ENCODE assay signal across 1 cellular context in genomic region chr11:65500262-65501004, GRCh38.
TF ChIP-seq lines count a peak whose summit lies in the region.

No MANE protein-coding gene starts in this region.

TF ChIP-seq in K562, 482 proteins besides CTCF, POLR2A, EP300 and RAD21 (continued from another document and continues in another):
- TF ChIP-seq E4F1 (CRISPR knock-in tag; IDR thresholded peaks at IDR 0.05; ENCODE audit: borderline replicate concordance): no peak
- TF ChIP-seq, protein P1, sequence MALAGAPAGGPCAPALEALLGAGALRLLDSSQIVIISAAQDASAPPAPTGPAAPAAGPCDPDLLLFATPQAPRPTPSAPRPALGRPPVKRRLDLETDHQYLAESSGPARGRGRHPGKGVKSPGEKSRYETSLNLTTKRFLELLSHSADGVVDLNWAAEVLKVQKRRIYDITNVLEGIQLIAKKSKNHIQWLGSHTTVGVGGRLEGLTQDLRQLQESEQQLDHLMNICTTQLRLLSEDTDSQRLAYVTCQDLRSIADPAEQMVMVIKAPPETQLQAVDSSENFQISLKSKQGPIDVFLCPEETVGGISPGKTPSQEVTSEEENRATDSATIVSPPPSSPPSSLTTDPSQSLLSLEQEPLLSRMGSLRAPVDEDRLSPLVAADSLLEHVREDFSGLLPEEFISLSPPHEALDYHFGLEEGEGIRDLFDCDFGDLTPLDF (CRISPR knock-in tag; IDR thresholded peaks at IDR 0.05): no peak
- no peak for TF ChIP-seq ZNF3 (CRISPR knock-in tag; IDR thresholded peaks at IDR 0.05)
- peak; percentile 72 for TF ChIP-seq SMAD1 (IDR thresholded peaks at IDR 0.05; ENCODE audit: low read depth, low read length, partially characterized antibody)
- no peak for TF ChIP-seq TCF7L2 (IDR thresholded peaks at IDR 0.05; ENCODE audit: low read depth, low read length)
- peak; percentile 85 for TF ChIP-seq ZNF511 (CRISPR knock-in tag; IDR thresholded peaks at IDR 0.05)
- TF ChIP-seq, protein P2, sequence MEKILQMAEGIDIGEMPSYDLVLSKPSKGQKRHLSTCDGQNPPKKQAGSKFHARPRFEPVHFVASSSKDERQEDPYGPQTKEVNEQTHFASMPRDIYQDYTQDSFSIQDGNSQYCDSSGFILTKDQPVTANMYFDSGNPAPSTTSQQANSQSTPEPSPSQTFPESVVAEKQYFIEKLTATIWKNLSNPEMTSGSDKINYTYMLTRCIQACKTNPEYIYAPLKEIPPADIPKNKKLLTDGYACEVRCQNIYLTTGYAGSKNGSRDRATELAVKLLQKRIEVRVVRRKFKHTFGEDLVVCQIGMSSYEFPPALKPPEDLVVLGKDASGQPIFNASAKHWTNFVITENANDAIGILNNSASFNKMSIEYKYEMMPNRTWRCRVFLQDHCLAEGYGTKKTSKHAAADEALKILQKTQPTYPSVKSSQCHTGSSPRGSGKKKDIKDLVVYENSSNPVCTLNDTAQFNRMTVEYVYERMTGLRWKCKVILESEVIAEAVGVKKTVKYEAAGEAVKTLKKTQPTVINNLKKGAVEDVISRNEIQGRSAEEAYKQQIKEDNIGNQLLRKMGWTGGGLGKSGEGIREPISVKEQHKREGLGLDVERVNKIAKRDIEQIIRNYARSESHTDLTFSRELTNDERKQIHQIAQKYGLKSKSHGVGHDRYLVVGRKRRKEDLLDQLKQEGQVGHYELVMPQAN (IDR thresholded peaks at IDR 0.05; ENCODE audit: borderline replicate concordance): no peak
- TF ChIP-seq ZNF23 (CRISPR knock-in tag; IDR thresholded peaks at IDR 0.05): no peak
- TF ChIP-seq ZEB2 (IDR thresholded peaks at IDR 0.05): no peak
- no peak for TF ChIP-seq ZNF395 (CRISPR knock-in tag; IDR thresholded peaks at IDR 0.05)
- TF ChIP-seq EWSR1 (IDR thresholded peaks at IDR 0.05; ENCODE audit: borderline replicate concordance, low read depth, partially characterized antibody): peak; percentile 81
- TF ChIP-seq GATA2 (CRISPR knock-in tag; IDR thresholded peaks at IDR 0.05): no peak
- TF ChIP-seq DIDO1 (tag; IDR thresholded peaks at IDR 0.05; ENCODE audit: low read depth): no peak
- no peak for TF ChIP-seq ZNF197 (CRISPR knock-in tag; IDR thresholded peaks at IDR 0.05; ENCODE audit: low read depth)
- TF ChIP-seq ERF (CRISPR knock-in tag; IDR thresholded peaks at IDR 0.05): peak; percentile 97
- no peak for TF ChIP-seq NFE2L1 (tag; IDR thresholded peaks at IDR 0.05; ENCODE audit: borderline replicate concordance, low read depth)
- TF ChIP-seq ATF7 (IDR thresholded peaks at IDR 0.05): no peak
- no peak for TF ChIP-seq MCM2 (IDR thresholded peaks at IDR 0.05; ENCODE audit: low read depth)
- TF ChIP-seq, protein P3, sequence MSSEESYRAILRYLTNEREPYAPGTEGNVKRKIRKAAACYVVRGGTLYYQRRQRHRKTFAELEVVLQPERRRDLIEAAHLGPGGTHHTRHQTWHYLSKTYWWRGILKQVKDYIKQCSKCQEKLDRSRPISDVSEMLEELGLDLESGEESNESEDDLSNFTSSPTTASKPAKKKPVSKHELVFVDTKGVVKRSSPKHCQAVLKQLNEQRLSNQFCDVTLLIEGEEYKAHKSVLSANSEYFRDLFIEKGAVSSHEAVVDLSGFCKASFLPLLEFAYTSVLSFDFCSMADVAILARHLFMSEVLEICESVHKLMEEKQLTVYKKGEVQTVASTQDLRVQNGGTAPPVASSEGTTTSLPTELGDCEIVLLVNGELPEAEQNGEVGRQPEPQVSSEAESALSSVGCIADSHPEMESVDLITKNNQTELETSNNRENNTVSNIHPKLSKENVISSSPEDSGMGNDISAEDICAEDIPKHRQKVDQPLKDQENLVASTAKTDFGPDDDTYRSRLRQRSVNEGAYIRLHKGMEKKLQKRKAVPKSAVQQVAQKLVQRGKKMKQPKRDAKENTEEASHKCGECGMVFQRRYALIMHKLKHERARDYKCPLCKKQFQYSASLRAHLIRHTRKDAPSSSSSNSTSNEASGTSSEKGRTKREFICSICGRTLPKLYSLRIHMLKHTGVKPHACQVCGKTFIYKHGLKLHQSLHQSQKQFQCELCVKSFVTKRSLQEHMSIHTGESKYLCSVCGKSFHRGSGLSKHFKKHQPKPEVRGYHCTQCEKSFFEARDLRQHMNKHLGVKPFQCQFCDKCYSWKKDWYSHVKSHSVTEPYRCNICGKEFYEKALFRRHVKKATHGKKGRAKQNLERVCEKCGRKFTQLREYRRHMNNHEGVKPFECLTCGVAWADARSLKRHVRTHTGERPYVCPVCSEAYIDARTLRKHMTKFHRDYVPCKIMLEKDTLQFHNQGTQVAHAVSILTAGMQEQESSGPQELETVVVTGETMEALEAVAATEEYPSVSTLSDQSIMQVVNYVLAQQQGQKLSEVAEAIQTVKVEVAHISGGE (CRISPR knock-in tag; IDR thresholded peaks at IDR 0.05): 0 out of 6 replicates have a peak, but pooled peaks of 1 of the 3 experiments have one; percentile 28
- TF ChIP-seq, protein P4, sequence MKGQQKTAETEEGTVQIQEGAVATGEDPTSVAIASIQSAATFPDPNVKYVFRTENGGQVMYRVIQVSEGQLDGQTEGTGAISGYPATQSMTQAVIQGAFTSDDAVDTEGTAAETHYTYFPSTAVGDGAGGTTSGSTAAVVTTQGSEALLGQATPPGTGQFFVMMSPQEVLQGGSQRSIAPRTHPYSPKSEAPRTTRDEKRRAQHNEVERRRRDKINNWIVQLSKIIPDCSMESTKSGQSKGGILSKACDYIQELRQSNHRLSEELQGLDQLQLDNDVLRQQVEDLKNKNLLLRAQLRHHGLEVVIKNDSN (CRISPR knock-in tag; IDR thresholded peaks at IDR 0.05): no peak
- TF ChIP-seq MBD2 (IDR thresholded peaks at IDR 0.05; ENCODE audit: borderline replicate concordance, low read depth): no peak
- no peak for TF ChIP-seq FOXJ3 (CRISPR knock-in tag; IDR thresholded peaks at IDR 0.05)
- TF ChIP-seq CBX5 (IDR thresholded peaks at IDR 0.05; ENCODE audit: borderline replicate concordance, low read depth): no peak
- TF ChIP-seq PREB (CRISPR knock-in tag; IDR thresholded peaks at IDR 0.05): 0 out of 2 replicates have a peak, but pooled peaks have one; percentile 79
- no peak for TF ChIP-seq IFI16 (CRISPR knock-in tag; IDR thresholded peaks at IDR 0.05)
- no peak for TF ChIP-seq HCFC1 (IDR thresholded peaks at IDR 0.05; ENCODE audit: low read depth, low read length)
- peak; percentile 2 for TF ChIP-seq SP2 (IDR thresholded peaks at IDR 0.05; ENCODE audit: extremely low read depth, low read depth, low read length, poor library complexity, severe bottlenecking)
- TF ChIP-seq DPF2 (IDR thresholded peaks at IDR 0.05): no peak
- peak in 1 of 2 experiments; percentile 41; a peak in 1 of 4 replicates for TF ChIP-seq CSDE1 (IDR thresholded peaks at IDR 0.05)
- TF ChIP-seq PYGO2 (tag; IDR thresholded peaks at IDR 0.05): no peak
- TF ChIP-seq MTF1 (CRISPR knock-in tag; IDR thresholded peaks at IDR 0.05; ENCODE audit: borderline replicate concordance): no peak
- TF ChIP-seq ZNF175 (CRISPR knock-in tag; IDR thresholded peaks at IDR 0.05; ENCODE audit: low read depth): 0 out of 2 replicates have a peak, but pooled peaks have one; percentile 7
- no peak for TF ChIP-seq EGR1 (conservative IDR thresholded peaks at IDR 0.05)
- TF ChIP-seq ZNF121 (CRISPR knock-in tag; conservative IDR thresholded peaks at IDR 0.05): no peak
- no peak for TF ChIP-seq MYBL2 (IDR thresholded peaks at IDR 0.05; ENCODE audit: low read depth)
- no peak for TF ChIP-seq MYBL2 (CRISPR knock-in tag; IDR thresholded peaks at IDR 0.05; ENCODE audit: borderline replicate concordance)
- TF ChIP-seq YY1 (IDR thresholded peaks at IDR 0.05; ENCODE audit: borderline replicate concordance in 1 of 3, control insufficient read depth in 1 of 3, extremely low read depth in 1 of 3, insufficient read depth in 3 of 3, insufficient read length in 1 of 3, insufficient replicate concordance in 2 of 3, low read depth in 1 of 3, low read length in 2 of 3): peak in 1 of 3 experiments; percentile 69
- TF ChIP-seq CAMTA2 (CRISPR knock-in tag; conservative IDR thresholded peaks at IDR 0.05): no peak
- TF ChIP-seq CBX3 (IDR thresholded peaks at IDR 0.05; ENCODE audit: borderline replicate concordance in 1 of 2, low read length in 2 of 2): no peak
- TF ChIP-seq ELF4 (CRISPR knock-in tag; IDR thresholded peaks at IDR 0.05): peak; percentile 98
- TF ChIP-seq, protein P5, sequence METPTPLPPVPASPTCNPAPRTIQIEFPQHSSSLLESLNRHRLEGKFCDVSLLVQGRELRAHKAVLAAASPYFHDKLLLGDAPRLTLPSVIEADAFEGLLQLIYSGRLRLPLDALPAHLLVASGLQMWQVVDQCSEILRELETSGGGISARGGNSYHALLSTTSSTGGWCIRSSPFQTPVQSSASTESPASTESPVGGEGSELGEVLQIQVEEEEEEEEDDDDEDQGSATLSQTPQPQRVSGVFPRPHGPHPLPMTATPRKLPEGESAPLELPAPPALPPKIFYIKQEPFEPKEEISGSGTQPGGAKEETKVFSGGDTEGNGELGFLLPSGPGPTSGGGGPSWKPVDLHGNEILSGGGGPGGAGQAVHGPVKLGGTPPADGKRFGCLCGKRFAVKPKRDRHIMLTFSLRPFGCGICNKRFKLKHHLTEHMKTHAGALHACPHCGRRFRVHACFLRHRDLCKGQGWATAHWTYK (CRISPR knock-in tag; IDR thresholded peaks at IDR 0.05): peak; percentile 17; the same call in 1 of the 2 replicates
- peak; percentile 28; the same call in 1 of the 2 replicates for TF ChIP-seq MEF2A (IDR thresholded peaks at IDR 0.05; ENCODE audit: control insufficient read depth, low read depth, low read length)
- TF ChIP-seq PCBP2 (IDR thresholded peaks at IDR 0.05; ENCODE audit: low read depth, low read length, poor library complexity, severe bottlenecking): no peak
- TF ChIP-seq MITF (IDR thresholded peaks at IDR 0.05): no peak
- no peak for TF ChIP-seq SMARCA5 (IDR thresholded peaks at IDR 0.05)
- 0 out of 2 replicates have a peak, but pooled peaks have one; percentile 65 for TF ChIP-seq PRMT5 (CRISPR knock-in tag; IDR thresholded peaks at IDR 0.05)
- no peak for TF ChIP-seq CCAR2 (IDR thresholded peaks at IDR 0.05; ENCODE audit: low read depth, low read length)
- TF ChIP-seq, protein P6, sequence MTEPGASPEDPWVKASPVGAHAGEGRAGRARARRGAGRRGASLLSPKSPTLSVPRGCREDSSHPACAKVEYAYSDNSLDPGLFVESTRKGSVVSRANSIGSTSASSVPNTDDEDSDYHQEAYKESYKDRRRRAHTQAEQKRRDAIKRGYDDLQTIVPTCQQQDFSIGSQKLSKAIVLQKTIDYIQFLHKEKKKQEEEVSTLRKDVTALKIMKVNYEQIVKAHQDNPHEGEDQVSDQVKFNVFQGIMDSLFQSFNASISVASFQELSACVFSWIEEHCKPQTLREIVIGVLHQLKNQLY (CRISPR knock-in tag; conservative IDR thresholded peaks at IDR 0.05): no peak
